Comparison of ENCODE assay signal across 1 cellular context in the genomic region with DNA sequence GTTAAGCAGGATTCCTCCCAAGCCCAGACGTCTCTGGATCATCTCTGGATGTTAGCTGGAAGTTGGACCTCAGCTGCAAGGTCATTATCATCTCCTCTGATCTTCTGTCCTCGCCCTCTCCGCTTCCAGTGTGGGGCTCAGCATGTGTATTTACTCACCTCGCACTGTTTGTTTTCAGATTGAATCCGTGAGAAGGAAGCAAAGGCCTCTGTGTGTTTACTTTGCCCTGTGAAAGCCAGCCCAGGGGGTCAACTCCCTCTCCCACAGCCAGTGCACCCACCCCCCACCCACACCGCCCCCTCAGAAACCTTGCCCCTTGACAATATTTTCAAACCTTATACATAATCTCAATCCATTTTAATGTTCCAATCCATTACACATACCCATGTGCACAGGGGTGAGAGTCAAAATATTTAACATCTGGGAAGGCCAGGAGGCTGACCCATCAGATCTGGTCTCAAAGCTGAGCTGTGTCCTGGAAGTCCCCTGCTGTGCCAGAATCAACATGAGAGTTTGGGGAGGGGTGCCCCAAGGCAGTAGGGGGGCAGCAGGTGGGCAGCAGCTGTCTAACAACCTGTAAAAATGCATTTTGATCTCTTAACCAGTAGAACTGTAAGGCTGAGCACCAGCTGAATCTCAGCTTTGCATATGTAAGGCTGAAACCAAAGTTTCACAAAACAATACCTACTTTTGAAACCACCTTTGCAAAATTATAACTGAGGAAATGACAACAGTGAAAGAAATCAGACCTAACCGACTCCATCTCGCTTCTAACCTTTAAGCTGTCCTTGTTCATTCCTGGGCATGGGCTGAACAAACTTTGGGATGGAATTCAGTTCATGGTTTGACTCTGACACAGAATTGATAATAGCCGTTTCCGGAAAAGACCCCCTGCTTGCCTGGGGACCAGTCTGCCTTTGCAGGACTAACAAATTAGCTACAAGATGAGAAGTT.
TF ChIP-seq lines count a peak whose summit lies in the region.

No MANE protein-coding gene starts in this region.

TF ChIP-seq in HEK293, 187 proteins besides CTCF, POLR2A, EP300 and RAD21 (continued from another document):
- TF ChIP-seq, protein P1, sequence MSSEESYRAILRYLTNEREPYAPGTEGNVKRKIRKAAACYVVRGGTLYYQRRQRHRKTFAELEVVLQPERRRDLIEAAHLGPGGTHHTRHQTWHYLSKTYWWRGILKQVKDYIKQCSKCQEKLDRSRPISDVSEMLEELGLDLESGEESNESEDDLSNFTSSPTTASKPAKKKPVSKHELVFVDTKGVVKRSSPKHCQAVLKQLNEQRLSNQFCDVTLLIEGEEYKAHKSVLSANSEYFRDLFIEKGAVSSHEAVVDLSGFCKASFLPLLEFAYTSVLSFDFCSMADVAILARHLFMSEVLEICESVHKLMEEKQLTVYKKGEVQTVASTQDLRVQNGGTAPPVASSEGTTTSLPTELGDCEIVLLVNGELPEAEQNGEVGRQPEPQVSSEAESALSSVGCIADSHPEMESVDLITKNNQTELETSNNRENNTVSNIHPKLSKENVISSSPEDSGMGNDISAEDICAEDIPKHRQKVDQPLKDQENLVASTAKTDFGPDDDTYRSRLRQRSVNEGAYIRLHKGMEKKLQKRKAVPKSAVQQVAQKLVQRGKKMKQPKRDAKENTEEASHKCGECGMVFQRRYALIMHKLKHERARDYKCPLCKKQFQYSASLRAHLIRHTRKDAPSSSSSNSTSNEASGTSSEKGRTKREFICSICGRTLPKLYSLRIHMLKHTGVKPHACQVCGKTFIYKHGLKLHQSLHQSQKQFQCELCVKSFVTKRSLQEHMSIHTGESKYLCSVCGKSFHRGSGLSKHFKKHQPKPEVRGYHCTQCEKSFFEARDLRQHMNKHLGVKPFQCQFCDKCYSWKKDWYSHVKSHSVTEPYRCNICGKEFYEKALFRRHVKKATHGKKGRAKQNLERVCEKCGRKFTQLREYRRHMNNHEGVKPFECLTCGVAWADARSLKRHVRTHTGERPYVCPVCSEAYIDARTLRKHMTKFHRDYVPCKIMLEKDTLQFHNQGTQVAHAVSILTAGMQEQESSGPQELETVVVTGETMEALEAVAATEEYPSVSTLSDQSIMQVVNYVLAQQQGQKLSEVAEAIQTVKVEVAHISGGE (tag by site-specific recombination; conservative IDR thresholded peaks at IDR 0.05; ENCODE audit: low read depth): no peak
- peak; percentile 99 for TF ChIP-seq GLIS1 (tag by site-specific recombination; IDR thresholded peaks at IDR 0.05)
- peak; percentile 83 for TF ChIP-seq ZFHX2 (tag by site-specific recombination; conservative IDR thresholded peaks at IDR 0.05)
- TF ChIP-seq OSR2 (tag by site-specific recombination; IDR thresholded peaks at IDR 0.05): no peak
- TF ChIP-seq KLF10 (tag by site-specific recombination; IDR thresholded peaks at IDR 0.05): no peak
- no peak for TF ChIP-seq FEZF1 (tag by site-specific recombination; IDR thresholded peaks at IDR 0.05)
- TF ChIP-seq EGR2 (tag by site-specific recombination; IDR thresholded peaks at IDR 0.05; ENCODE audit: low read depth): peak; percentile 74
- TF ChIP-seq ZNF555 (tag by site-specific recombination; conservative IDR thresholded peaks at IDR 0.05): no peak
- no peak for TF ChIP-seq ZNF530 (tag by site-specific recombination; IDR thresholded peaks at IDR 0.05; ENCODE audit: low read depth)
- no peak for TF ChIP-seq ZNF24 (tag by site-specific recombination; IDR thresholded peaks at IDR 0.05)
- no peak for TF ChIP-seq ZNF274 (IDR thresholded peaks at IDR 0.05; ENCODE audit: low read length)
- TF ChIP-seq ZNF274 (tag by site-specific recombination; IDR thresholded peaks at IDR 0.05; ENCODE audit: borderline replicate concordance): no peak
- no peak for TF ChIP-seq KLF9 (tag by site-specific recombination; IDR thresholded peaks at IDR 0.05; ENCODE audit: low read depth)
- no peak for TF ChIP-seq SETDB1 (IDR thresholded peaks at IDR 0.05; ENCODE audit: insufficient read length, low read length)
- TF ChIP-seq, protein P2, sequence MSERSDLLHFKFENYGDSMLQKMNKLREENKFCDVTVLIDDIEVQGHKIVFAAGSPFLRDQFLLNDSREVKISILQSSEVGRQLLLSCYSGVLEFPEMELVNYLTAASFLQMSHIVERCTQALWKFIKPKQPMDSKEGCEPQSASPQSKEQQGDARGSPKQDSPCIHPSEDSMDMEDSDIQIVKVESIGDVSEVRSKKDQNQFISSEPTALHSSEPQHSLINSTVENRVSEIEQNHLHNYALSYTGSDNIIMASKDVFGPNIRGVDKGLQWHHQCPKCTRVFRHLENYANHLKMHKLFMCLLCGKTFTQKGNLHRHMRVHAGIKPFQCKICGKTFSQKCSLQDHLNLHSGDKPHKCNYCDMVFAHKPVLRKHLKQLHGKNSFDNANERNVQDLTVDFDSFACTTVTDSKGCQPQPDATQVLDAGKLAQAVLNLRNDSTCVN (tag by site-specific recombination; optimal IDR thresholded peaks at IDR 0.05): no peak
- peak; percentile 59; the same call in 1 of the 2 replicates for TF ChIP-seq ZNF133 (tag by site-specific recombination; IDR thresholded peaks at IDR 0.05)
